Comparison of ENCODE assay signal across 15 cellular contexts in genomic region chr10:102402512-102402896, GRCh38. TPM values are rescaled to one million over a fixed set of nuclear protein-coding genes. Genes with fewer than 3 reads are reported as not detected.
DNase-seq lines count a peak whose midpoint lies in the region; ATAC-seq and TF ChIP-seq lines count a peak whose summit lies in the region.
"Had no signal": no experiment of that assay in that cellular context is flagged by ENCODE, and none has a peak within 500 bp of the region (broad histone marks: within the 10 kb centered on the region; RNA-seq: fewer than 3 reads in every experiment).

No MANE protein-coding gene starts in this region.

- peak overlapping the region; percentile 44 for H3K9ac ChIP-seq in NT2/D1 (ENCODE audit: insufficient read length, low read depth)
- H3K9ac ChIP-seq in muscle layer of colon (ENCODE audit: low read length): peak overlapping the region; percentile 26
- H3K9ac ChIP-seq in stomach smooth muscle (ENCODE audit: low read length in 2 of 2): peak overlapping the region; percentile 36 to 51

- H3K9me3 ChIP-seq in NT2/D1 (ENCODE audit: insufficient read depth, low read length): no peaks in the 10 kb centered on the region
- no peaks in the 10 kb centered on the region for H3K9me3 ChIP-seq in muscle layer of colon (ENCODE audit: low read length)
- H3K9me3 ChIP-seq in stomach smooth muscle (ENCODE audit: control insufficient read depth in 2 of 2, low read length in 2 of 2): no peaks in the 10 kb centered on the region
- H3K9me3 ChIP-seq: Peyer's patch had no signal

- H3K27ac ChIP-seq in muscle layer of colon (ENCODE audit: low read depth, low read length) (peak overlapping the region; percentile 71), stomach smooth muscle (ENCODE audit: low read length) (peak overlapping the region; percentile 100)

- H3K4me1 ChIP-seq in NT2/D1 (ENCODE audit: insufficient read depth, insufficient read length) (peaks cover 21% of the 10 kb centered on the region), muscle layer of colon (ENCODE audit: insufficient read depth, low read length) (peaks cover 65% of the 10 kb centered on the region), stomach smooth muscle (ENCODE audit: control insufficient read depth, insufficient read depth, low read length) (peaks cover 87% of the 10 kb centered on the region)

- no peak for ATAC-seq in Right ventricle myocardium inferior
- no peak for ATAC-seq in left cardiac atrium

- intact Hi-C loops in Right ventricle myocardium inferior (cut with DNase I) (no loop called here), left cardiac atrium (cut with DNase I) (loop anchor here in 1 of 2 donors (5.0 kb wide), 1 partner anchor 175 kb away; the partner anchor contains the start of gene ELOVL3)

- H3K4me3 ChIP-seq in NT2/D1 (ENCODE audit: insufficient read length, low read depth) (no peak overlapping the region), muscle layer of colon (ENCODE audit: low read depth in 1 of 2, low read length in 2 of 2) (no peak overlapping the region), stomach smooth muscle (ENCODE audit: low read length in 2 of 2) (no peak overlapping the region)
- H3K4me3 ChIP-seq: Peyer's patch had no signal

- peak; percentile 3 for DNase-seq in Right ventricle myocardium inferior (ENCODE audit: missing footprints)
- DNase-seq in left cardiac atrium: no peak
- no peak for DNase-seq in NT2/D1 (ENCODE audit: low read depth, low spot score)
- DNase-seq in hippocampal formation (lab: John Stamatoyannopoulos, UW): no peak
- DNase-seq in erythroblast (lab: John Stamatoyannopoulos, UW): no peak
- DNase-seq in DMS53 treated with DMSO at 0.1 percent for 48 hours (lab: John Stamatoyannopoulos, UW; ENCODE audit: unreplicated experiment): no peak
- DNase-seq: CD4-positive, CD25-positive, alpha-beta regulatory T cell; KBM-7; NCI-H1436; NCI-H2029; NCI-H510A treated with DMSO at 0.1 percent for 48 hours; Peyer's patch; SHP77 treated with DMSO at 0.1 percent for 48 hours had no signal

- H3K36me3 ChIP-seq in NT2/D1 (ENCODE audit: insufficient read depth, insufficient read length, low read length) (peaks cover 60% of the 10 kb centered on the region), muscle layer of colon (ENCODE audit: insufficient read depth, low read length) (peaks cover 60% of the 10 kb centered on the region), stomach smooth muscle (ENCODE audit: control insufficient read depth in 2 of 2, insufficient read depth in 2 of 2, low read length in 2 of 2) (peaks cover 30 to 38% of the 10 kb centered on the region in 2 donors)

- TF ChIP-seq POLR2A in erythroblast (IDR thresholded peaks at IDR 0.05; ENCODE audit: low read length): no peak

- H3K27me3 ChIP-seq in NT2/D1 (ENCODE audit: insufficient read depth, insufficient read length) (peaks cover 4% of the 10 kb centered on the region), muscle layer of colon (ENCODE audit: control insufficient read depth in 1 of 2, insufficient read depth in 2 of 2, low read length in 2 of 2) (no peaks in the 10 kb centered on the region), stomach smooth muscle (ENCODE audit: control insufficient read depth in 1 of 2, insufficient read depth in 2 of 2, low read length in 2 of 2) (no peaks in the 10 kb centered on the region)
- H3K27me3 ChIP-seq: Peyer's patch had no signal

RNA-seq across cellular contexts. Expression of gene NFKB2, which starts 7.0 kb away (rescaled TPM):
- total RNA-seq in Right ventricle myocardium inferior (15.1 TPM), left cardiac atrium (10 to 100 TPM; 16.1 to 24.9 TPM)

RNA-seq across cellular contexts. Expression of gene PSD, which starts 16.1 kb away (rescaled TPM):
- 0.49 TPM for total RNA-seq in Right ventricle myocardium inferior
- 1 to 10 TPM; 2.3 to 3.4 TPM for total RNA-seq in left cardiac atrium

RNA-seq across cellular contexts. Expression of gene FBXL15, which starts 18.1 kb away (rescaled TPM):
- total RNA-seq in Right ventricle myocardium inferior (8.4 TPM), left cardiac atrium (10 to 100 TPM; 13.1 to 14.0 TPM)

RNA-seq across cellular contexts. Expression of gene CUEDC2, which starts 29.9 kb away (rescaled TPM):
- total RNA-seq in Right ventricle myocardium inferior (84.5 TPM), left cardiac atrium (10 to 100 TPM; 61.8 to 66.3 TPM)

RNA-seq across cellular contexts. Expression of gene C10orf95, which starts 48.8 kb away (rescaled TPM):
- not detected for total RNA-seq in Right ventricle myocardium inferior
- not detected for total RNA-seq in left cardiac atrium
